In genomic region chr13:105291987-105292386, GRCh38 we compare ENCODE assay signal across 24 cellular contexts.
"Had no signal": no experiment of that assay in that cellular context is flagged by ENCODE, and none has a peak within 500 bp of the region (broad histone marks: within the 10 kb centered on the region; RNA-seq: fewer than 3 reads in every experiment).

No MANE protein-coding gene starts in this region.

- DNase-seq: activated CD4-positive, alpha-beta T cell treated with anti-CD3 and anti-CD28 coated beads for 48 hours; activated CD4-positive, alpha-beta T cell treated with anti-CD3 and anti-CD28 coated beads, Interleukin-2, amount 50 U/mL, for 48 hours; activated CD8-positive, alpha-beta memory T cell treated with anti-CD3 and anti-CD28 coated beads, Interleukin-2, amount 50 U/mL, for 4 hours; activated gamma-delta T cell treated with Interleukin-2 at 50 U/mL for 16 hours; activated naive CD4-positive, alpha-beta T cell treated with anti-CD3 and anti-CD28 coated beads, Interleukin-2, amount 50 U/mL, for 16 hours; activated T-cell treated with anti-CD3 and anti-CD28 coated beads, Interleukin-2, amount 50 U/mL, for 1 hour; amniotic stem cell; brain microvascular endothelial cell; caudate nucleus; endodermal cell; foreskin melanocyte; left lung; lower lobe of right lung; mesendoderm; mucosa of descending colon; naive B cell; nephron progenitor cell; right lobe of liver; stimulated activated CD4-positive, alpha-beta T cell treated with anti-CD3 and anti-CD28 coated beads, Interleukin-12 subunit alpha, Interleukin-12 subunit beta, amount 100 ng/mL, for 4 hours; stimulated activated CD4-positive, alpha-beta T cell treated with anti-CD3 and anti-CD28 coated beads, Interleukin-4, amount 100 ng/mL, for 24 hours; T-helper 2 cell; uterus had no signal

- ATAC-seq: activated T-helper 17 cell treated with anti-CD3 and anti-CD28 coated beads, Interleukin-2, amount 50 U/mL, for 72 hours; left lung; lower lobe of right lung; mucosa of descending colon; right lobe of liver; stimulated activated effector memory CD8-positive, alpha-beta T cell treated with anti-CD3 and anti-CD28 coated beads, Interleukin-12 subunit alpha, Interleukin-12 subunit beta, amount 100 ng/mL, for 72 hours had no signal
